Comparison of ENCODE assay signal across 31 cellular contexts in the genomic region with DNA sequence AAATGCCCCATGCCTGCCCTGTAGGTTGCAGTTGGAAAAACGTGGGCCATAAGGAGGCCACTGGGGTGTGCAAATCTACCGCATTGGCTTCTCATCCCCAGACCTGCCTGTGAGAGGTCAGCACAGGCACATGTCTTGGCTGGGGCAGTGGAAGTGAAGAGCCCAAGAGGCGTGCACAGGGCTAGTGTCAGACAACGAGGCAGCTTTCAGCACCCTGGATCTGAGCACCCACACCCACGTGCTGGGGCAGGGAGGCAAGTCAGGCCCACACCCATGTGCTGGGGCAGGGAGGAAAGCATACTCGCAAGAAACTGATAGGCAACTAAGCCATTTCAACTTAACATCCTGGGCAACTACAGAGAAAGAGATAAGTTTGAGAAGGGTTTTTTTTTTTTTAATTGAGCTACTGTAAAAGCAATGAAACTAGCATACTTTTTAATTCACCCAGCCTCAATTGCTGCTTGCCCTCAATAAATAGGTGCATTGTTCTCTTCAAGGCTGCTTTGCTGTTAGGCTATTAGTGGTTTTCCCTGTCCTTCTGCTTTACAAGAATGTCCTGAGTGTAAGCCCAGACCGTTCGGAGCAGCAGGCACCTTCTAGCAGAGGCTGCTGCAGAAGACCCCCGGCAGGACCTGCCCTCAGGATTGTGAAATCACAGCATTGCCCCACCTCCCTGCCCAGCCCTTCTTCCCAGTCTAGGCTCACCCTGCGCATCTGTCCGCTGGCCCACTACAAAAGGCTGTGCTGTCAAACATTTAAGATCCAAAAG.
DNase-seq lines count a peak whose midpoint lies in the region; ATAC-seq and TF ChIP-seq lines count a peak whose summit lies in the region.
"Had no signal": no experiment of that assay in that cellular context is flagged by ENCODE, and none has a peak within 500 bp of the region (broad histone marks: within the 10 kb centered on the region; RNA-seq: fewer than 3 reads in every experiment).

No MANE protein-coding gene starts in this region.

- no peak overlapping the region for H2AK5ac ChIP-seq in neuronal stem cell (ENCODE audit: low read depth, low read length)

- H3K4me1 ChIP-seq in heart right ventricle (peaks cover 0 to 69% (median 32%) of the 10 kb centered on the region in 9 donors), neuronal stem cell (ENCODE audit: control insufficient read depth in 2 of 2, insufficient read depth in 1 of 2, low read depth in 1 of 2, low read length in 2 of 2) (peaks cover 0 to 2% of the 10 kb centered on the region in 2 donors), SK-N-SH (ENCODE audit: control insufficient read depth in 1 of 2, insufficient read depth in 2 of 2, low read depth in 1 of 2, low read length in 1 of 2) (no peaks in the 10 kb centered on the region)
- H3K4me1 ChIP-seq: A549, breast epithelium, vagina had no signal

- H3K9me2 ChIP-seq in SK-N-SH: no peaks in the 10 kb centered on the region

- peak overlapping the region; percentile 15 for H3K18ac ChIP-seq in neuronal stem cell (ENCODE audit: low read length)

- H3K4me3 ChIP-seq in heart right ventricle (no peak overlapping the region), neuronal stem cell (ENCODE audit: low read length in 2 of 2) (peak overlapping the region in 1 of 2 donors; percentile 52), SK-N-SH (ENCODE audit: low read depth in 2 of 2, low read length in 1 of 2) (no peak overlapping the region)
- H3K4me3 ChIP-seq: A549, breast epithelium, SK-N-MC, vagina had no signal

- peak overlapping the region; percentile 25 for H3K23ac ChIP-seq in neuronal stem cell (ENCODE audit: low read depth, low read length, poor library complexity)

- H3K9me3 ChIP-seq in heart right ventricle (no peaks in the 10 kb centered on the region), neuronal stem cell (replicated peaks in 1 of 2; ENCODE audit: control insufficient read depth in 2 of 2, insufficient read depth in 1 of 2, low read depth in 1 of 2, low read length in 2 of 2) (no peaks in the 10 kb centered on the region), SK-N-SH (no peaks in the 10 kb centered on the region)
- H3K9me3 ChIP-seq: A549, breast epithelium, vagina had no signal

- H4K8ac ChIP-seq in neuronal stem cell (ENCODE audit: low read depth, low read length): no peak overlapping the region

- CTCF ChIA-PET in SK-N-SH (lab: Yijun Ruan, JAX): no interaction called here

- intact Hi-C loops in natural killer cell (cut with micrococcal nuclease) (no loop called here), heart right ventricle (cut with DNase I) (loop anchor here in 1 of 10 donors (5.0 kb wide), 1 partner anchor 257 kb away; no protein-coding TSS in a partner anchor)

- no peaks in the 10 kb centered on the region for H3K36me3 Mint-ChIP-seq in natural killer cell treated with Interleukin-12 subunit alpha and Interleukin-12 subunit beta and Interleukin-15 and Interleukin-18, amount 100 ng/mL, for 72 hours
- H3K36me3 Mint-ChIP-seq in natural killer cell (no peaks in the 10 kb centered on the region), immature natural killer cell (no peaks in the 10 kb centered on the region)
- H3K36me3 Mint-ChIP-seq: stimulated activated naive B cell treated with anti-CD40 and anti-IgM and Interleukin-4, amounts not matched to agents 10 μg/mL and 1 μg/mL and 100 μg/mL, for 72 hours had no signal

- peaks cover 15 to 20% of the 10 kb centered on the region in 2 donors for H3K27me3 Mint-ChIP-seq in natural killer cell treated with Interleukin-12 subunit alpha and Interleukin-12 subunit beta and Interleukin-15 and Interleukin-18, amount 100 ng/mL, for 72 hours
- H3K27me3 Mint-ChIP-seq in natural killer cell (ENCODE audit: low read depth in 2 of 2): peaks cover 5 to 9% of the 10 kb centered on the region in 2 donors
- peaks cover 0 to 6% (median 5%) of the 10 kb centered on the region in 3 donors for H3K27me3 Mint-ChIP-seq in immature natural killer cell (ENCODE audit: low read depth in 3 of 3)

- no peak overlapping the region for H2BK15ac ChIP-seq in neuronal stem cell (ENCODE audit: low read length)

- TF ChIP-seq EP300 in SK-N-SH (IDR thresholded peaks at IDR 0.05; ENCODE audit: borderline replicate concordance in 1 of 2, low read depth in 1 of 2, low read length in 1 of 2): no peak

- no peak for TF ChIP-seq RAD21 in SK-N-SH (IDR thresholded peaks at IDR 0.05; ENCODE audit: low read length)

- no peaks in the 10 kb centered on the region for H3K79me2 ChIP-seq in SK-N-SH (ENCODE audit: insufficient read depth)

- no peak overlapping the region for H2BK12ac ChIP-seq in neuronal stem cell (ENCODE audit: low read length)

- peak; percentile 29 for DNase-seq in natural killer cell treated with Interleukin-12 subunit alpha and Interleukin-12 subunit beta and Interleukin-15 and Interleukin-18, amount 100 ng/mL, for 72 hours (ENCODE audit: low spot score)
- DNase-seq in natural killer cell (no peak), heart right ventricle (peak; percentile 46 to 67), neuronal stem cell (ENCODE audit: low spot score) (no peak), HuH-7 (ENCODE audit: low spot score) (no peak), immature natural killer cell (no peak), SK-N-SH (no peak)
- DNase-seq: activated CD4-positive, alpha-beta memory T cell treated with anti-CD3 and anti-CD28 coated beads, Interleukin-2, amount 10 ng/mL, durations not matched to agents 7 days and 5 days; activated CD4-positive, CD25-positive, alpha-beta regulatory T cell treated with anti-CD3 and anti-CD28 coated beads, Interleukin-2, amount 50 U/mL, for 72 hours; activated CD8-positive, alpha-beta memory T cell treated with anti-CD3 and anti-CD28 coated beads, Interleukin-2, amount 50 U/mL, for 48 hours; activated naive CD4-positive, alpha-beta T cell treated with anti-CD3 and anti-CD28 coated beads, Interleukin-2, amount 50 U/mL, for 16 hours; CD4-positive, alpha-beta T cell; DMS 273 treated with DMSO at 0.1 percent for 48 hours; effector CD8-positive, alpha-beta T cell; EL; erythroblast; GOT3; head of caudate nucleus; Kasumi-1; mesendoderm; NCI-H1092; NCI-H187 treated with DMSO at 0.1 percent for 48 hours; stimulated activated CD4-positive, alpha-beta T cell treated with anti-CD3 and anti-CD28 coated beads, Interleukin-12 subunit alpha, Interleukin-12 subunit beta, amount 100 ng/mL, for 4 hours; stimulated activated CD4-positive, alpha-beta T cell treated with anti-CD3 and anti-CD28 coated beads, Interleukin-4, amount 100 ng/mL, for 24 hours; stimulated activated naive B cell treated with anti-CD40 and anti-IgM and Interleukin-4, amounts not matched to agents 10 μg/mL and 1 μg/mL and 100 μg/mL, for 72 hours; T-helper 2 cell had no signal

- H3F3A ChIP-seq in SK-N-SH (replicated peaks; ENCODE audit: insufficient read depth): no peaks in the 10 kb centered on the region

- H3K27me3 ChIP-seq in heart right ventricle (no peaks in the 10 kb centered on the region), neuronal stem cell (ENCODE audit: control insufficient read depth in 3 of 3, insufficient read depth in 3 of 3, low read depth in 1 of 3, low read length in 3 of 3) (peaks cover 0 to 1% (median 0%) of the 10 kb centered on the region in 3 experiments), SK-N-SH (ENCODE audit: insufficient read depth) (no peaks in the 10 kb centered on the region)
- H3K27me3 ChIP-seq: breast epithelium, vagina had no signal

- H3K9me3 Mint-ChIP-seq in natural killer cell treated with Interleukin-12 subunit alpha and Interleukin-12 subunit beta and Interleukin-15 and Interleukin-18, amount 100 ng/mL, for 72 hours: peaks cover 7% of the 10 kb centered on the region
- H3K9me3 Mint-ChIP-seq in natural killer cell (peaks cover 0 to 7% of the 10 kb centered on the region in 2 donors), immature natural killer cell (peaks cover 0 to 2% (median 0%) of the 10 kb centered on the region in 6 donors)
- H3K9me3 Mint-ChIP-seq: activated CD4-positive, alpha-beta memory T cell treated with anti-CD3 and anti-CD28 coated beads, Interleukin-2, amount 10 ng/mL, durations not matched to agents 7 days and 5 days had no signal

- H4K20me1 ChIP-seq in SK-N-SH (ENCODE audit: insufficient read depth): no peaks in the 10 kb centered on the region

- 56 to 57% methylated on average over 11 of the region's 11 CpGs for WGBS in heart right ventricle, 2 donors
- no CpG with 5 or more reads among the region's 11 CpGs for WGBS in neuronal stem cell (ENCODE audit: extremely low coverage in 2 of 2, insufficient read length in 2 of 2, insufficient replicate concordance in 1 of 2), 2 donors
- 52% methylated on average over 9 of the region's 11 CpGs for WGBS in SK-N-SH (ENCODE audit: low lambda C conversion rate)

- no peak overlapping the region for H3K4me3 Mint-ChIP-seq in natural killer cell treated with Interleukin-12 subunit alpha and Interleukin-12 subunit beta and Interleukin-15 and Interleukin-18, amount 100 ng/mL, for 72 hours
- no peak overlapping the region for H3K4me3 Mint-ChIP-seq in natural killer cell
- H3K4me3 Mint-ChIP-seq in immature natural killer cell: no peak overlapping the region
- H3K4me3 Mint-ChIP-seq: activated CD4-positive, alpha-beta memory T cell treated with anti-CD3 and anti-CD28 coated beads, Interleukin-2, amount 10 ng/mL, durations not matched to agents 7 days and 5 days; CD4-positive, alpha-beta T cell; stimulated activated naive B cell treated with anti-CD40 and anti-IgM and Interleukin-4, amounts not matched to agents 10 μg/mL and 1 μg/mL and 100 μg/mL, for 72 hours had no signal

- no peak overlapping the region for H3K27ac Mint-ChIP-seq in natural killer cell treated with Interleukin-12 subunit alpha and Interleukin-12 subunit beta and Interleukin-15 and Interleukin-18, amount 100 ng/mL, for 72 hours
- H3K27ac Mint-ChIP-seq in natural killer cell (no peak overlapping the region), immature natural killer cell (no peak overlapping the region)
- H3K27ac Mint-ChIP-seq: activated CD4-positive, alpha-beta memory T cell treated with anti-CD3 and anti-CD28 coated beads, Interleukin-2, amount 10 ng/mL, durations not matched to agents 7 days and 5 days; CD4-positive, alpha-beta T cell; stimulated activated naive B cell treated with anti-CD40 and anti-IgM and Interleukin-4, amounts not matched to agents 10 μg/mL and 1 μg/mL and 100 μg/mL, for 72 hours had no signal

- no peak overlapping the region for H2BK5ac ChIP-seq in neuronal stem cell (ENCODE audit: low read length)

- no peaks in the 10 kb centered on the region for H3K4me1 Mint-ChIP-seq in natural killer cell treated with Interleukin-12 subunit alpha and Interleukin-12 subunit beta and Interleukin-15 and Interleukin-18, amount 100 ng/mL, for 72 hours (ENCODE audit: low read depth in 2 of 2)
- H3K4me1 Mint-ChIP-seq in natural killer cell: no peaks in the 10 kb centered on the region
- no peaks in the 10 kb centered on the region for H3K4me1 Mint-ChIP-seq in immature natural killer cell
- H3K4me1 Mint-ChIP-seq: activated CD4-positive, alpha-beta memory T cell treated with anti-CD3 and anti-CD28 coated beads, Interleukin-2, amount 10 ng/mL, durations not matched to agents 7 days and 5 days; stimulated activated naive B cell treated with anti-CD40 and anti-IgM and Interleukin-4, amounts not matched to agents 10 μg/mL and 1 μg/mL and 100 μg/mL, for 72 hours had no signal

- H3K14ac ChIP-seq in neuronal stem cell (ENCODE audit: low read length): no peak overlapping the region

- H3K36me3 ChIP-seq in heart right ventricle: peaks cover 0 to 6% (median 0%) of the 10 kb centered on the region in 9 donors
- no peaks in the 10 kb centered on the region for H3K36me3 ChIP-seq in neuronal stem cell (replicated peaks in 1 of 2; ENCODE audit: control insufficient read depth in 2 of 2, insufficient read depth in 2 of 2, low read length in 2 of 2)
- no peaks in the 10 kb centered on the region for H3K36me3 ChIP-seq in SK-N-SH (replicated peaks in 1 of 2; ENCODE audit: control insufficient read depth in 1 of 2, insufficient read depth in 2 of 2, low read length in 1 of 2)
- H3K36me3 ChIP-seq: breast epithelium, vagina had no signal

- H2AFZ ChIP-seq in neuronal stem cell (ENCODE audit: low read length) (no peak overlapping the region), SK-N-SH (ENCODE audit: low read depth) (no peak overlapping the region)

- H3K4me2 ChIP-seq in neuronal stem cell (ENCODE audit: insufficient read depth, low read length, poor library complexity, severe bottlenecking): no peak overlapping the region
- no peak overlapping the region for H3K4me2 ChIP-seq in SK-N-SH
- H3K4me2 ChIP-seq: A549 had no signal

- no peak overlapping the region for H3K4ac ChIP-seq in neuronal stem cell (ENCODE audit: low read length)

- no peak for ATAC-seq in natural killer cell treated with Interleukin-12 subunit alpha and Interleukin-12 subunit beta and Interleukin-15 and Interleukin-18, amount 100 ng/mL, for 72 hours
- ATAC-seq in natural killer cell (no peak), heart right ventricle (peak; percentile 70 to 92 (median 82)), GM19324 (IDR thresholded peaks at IDR 0.05; ENCODE audit: low FRiP score, unreplicated experiment) (no peak)
- ATAC-seq: A549; stimulated activated naive B cell treated with anti-CD40 and anti-IgM and Interleukin-4, amounts not matched to agents 10 μg/mL and 1 μg/mL and 100 μg/mL, for 72 hours had no signal

- H3K9ac ChIP-seq in neuronal stem cell (ENCODE audit: low read depth, low read length, poor library complexity) (no peak overlapping the region), SK-N-SH (no peak overlapping the region)

- POLR2A ChIA-PET in SK-N-SH (lab: Yijun Ruan, JAX): no interaction called here

- no peaks in the 10 kb centered on the region for H3K79me1 ChIP-seq in neuronal stem cell (ENCODE audit: low read depth, low read length)

- TF ChIP-seq CTCF in natural killer cell (IDR thresholded peaks at IDR 0.05) (no peak), heart right ventricle (IDR thresholded peaks at IDR 0.05) (peak in 1 of 9 donors; percentile 11), SK-N-SH (IDR thresholded peaks at IDR 0.05) (no peak)

- H3K27ac ChIP-seq in heart right ventricle (peak overlapping the region in 2 of 10 donors; percentile 4 to 36), neuronal stem cell (replicated peaks; ENCODE audit: low read length) (no peak overlapping the region), SK-N-SH (ENCODE audit: low read depth in 2 of 2, low read length in 1 of 2) (no peak overlapping the region)
- H3K27ac ChIP-seq: A549, breast epithelium, SK-N-MC, vagina had no signal

- H4K91ac ChIP-seq in neuronal stem cell (ENCODE audit: low read depth, low read length, poor library complexity): no peak overlapping the region

- H2BK120ac ChIP-seq in neuronal stem cell (ENCODE audit: low read depth, low read length): no peak overlapping the region

Comparison
In these comparisons a context has a peak if more than half of its experiments do, and no peak if none do; other contexts are left out.
1. DNase-seq: peak in natural killer cell treated with Interleukin-12 subunit alpha and Interleukin-12 subunit beta and Interleukin-15 and Interleukin-18, amount 100 ng/mL, for 72 hours (single experiment) and heart right ventricle (2 of 2); none in natural killer cell (single experiment), neuronal stem cell (single experiment), HuH-7 (single experiment), immature natural killer cell (0 of 3) and SK-N-SH (single experiment).
2. ATAC-seq: peak in heart right ventricle (8 of 8); none in natural killer cell treated with Interleukin-12 subunit alpha and Interleukin-12 subunit beta and Interleukin-15 and Interleukin-18, amount 100 ng/mL, for 72 hours (0 of 2), natural killer cell (0 of 3) and GM19324 (single experiment).